Comparison of ENCODE assay signal across 32 cellular contexts in the genomic region with DNA sequence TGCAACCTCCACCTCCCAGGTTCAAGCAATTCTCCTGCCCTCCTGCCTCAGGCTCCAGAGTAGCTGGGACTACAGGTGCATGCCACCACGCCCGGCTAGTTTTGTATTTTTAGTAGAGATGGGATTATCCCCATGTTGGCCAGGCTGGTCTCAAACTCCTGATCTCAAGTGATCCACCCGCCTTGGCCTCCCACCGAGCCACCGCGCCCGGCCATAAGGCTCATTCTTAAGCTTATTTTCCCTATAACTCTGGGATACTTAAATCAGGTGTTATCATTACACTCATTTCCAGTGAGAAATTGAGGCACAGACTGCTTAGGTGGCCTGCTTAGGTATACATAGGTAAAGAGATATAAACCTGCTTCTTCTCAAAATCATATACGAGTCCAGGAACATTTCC.
"Had no signal": no experiment of that assay in that cellular context is flagged by ENCODE, and none has a peak within 500 bp of the region (broad histone marks: within the 10 kb centered on the region; RNA-seq: fewer than 3 reads in every experiment).

No MANE protein-coding gene starts in this region.

- H3K4me1 ChIP-seq: adrenal gland, ascending aorta, body of pancreas, breast epithelium had no signal

- H3K4me3 ChIP-seq: adrenal gland, ascending aorta, body of pancreas, breast epithelium, cardiac muscle cell had no signal

- H3K9me3 ChIP-seq: adrenal gland, ascending aorta, body of pancreas, breast epithelium had no signal

- H3K36me3 ChIP-seq: adrenal gland, ascending aorta, brain microvascular endothelial cell, breast epithelium, cardiac muscle cell had no signal

- H3K27ac ChIP-seq: adrenal gland, ascending aorta, body of pancreas, brain microvascular endothelial cell, breast epithelium, cardiac muscle cell had no signal

- H3K27me3 ChIP-seq: adrenal gland, ascending aorta, body of pancreas, brain microvascular endothelial cell, breast epithelium had no signal

- FAIRE-seq: astrocyte, bronchial epithelial cell had no signal

- DNase-seq: activated effector memory CD4-positive, alpha-beta T cell treated with anti-CD3 and anti-CD28 coated beads, Interleukin-2, amount 50 U/mL, for 16 hours; activated effector memory CD4-positive, alpha-beta T cell treated with Interleukin-2 at 50 U/mL for 16 hours; activated gamma-delta T cell; activated gamma-delta T cell treated with Interleukin-2 at 50 U/mL for 16 hours; activated naive CD4-positive, alpha-beta T cell; activated naive CD4-positive, alpha-beta T cell treated with anti-CD3 and anti-CD28 coated beads for 36 hours; activated naive CD4-positive, alpha-beta T cell treated with anti-CD3 and anti-CD28 coated beads, Interleukin-2, amount 10 ng/mL, durations not matched to agents 7 days and 5 days; activated naive CD4-positive, alpha-beta T cell treated with anti-CD3 and anti-CD28 coated beads, Interleukin-2, amount 50 U/mL, for 16 hours; activated naive CD4-positive, alpha-beta T cell treated with Interleukin-2 at 50 U/mL for 16 hours; activated naive CD8-positive, alpha-beta T cell treated with anti-CD3 and anti-CD28 coated beads for 36 hours; activated naive CD8-positive, alpha-beta T cell treated with anti-CD3 and anti-CD28 coated beads, Interleukin-2, amount 10 ng/mL, durations not matched to agents 7 days and 5 days; activated naive CD8-positive, alpha-beta T cell treated with anti-CD3 and anti-CD28 coated beads, Interleukin-2, amount 50 U/mL, for 24 hours; activated T-cell treated with anti-CD3 and anti-CD28 coated beads, Interleukin-2, amount 50 U/mL, for 1 hour; activated T-cell treated with anti-CD3 and anti-CD28 coated beads, Interleukin-2, amount 50 U/mL, for 24 hours; activated T-cell treated with anti-CD3 and anti-CD28 coated beads, Interleukin-2, amount 50 U/mL, for 4 hours; activated T-cell treated with anti-CD3 and anti-CD28 coated beads, Interleukin-2, amount 50 U/mL, for 48 hours; activated T-cell treated with anti-CD3 and anti-CD28 coated beads, Interleukin-2, amount 50 U/mL, for 72 hours; adrenal gland; amniotic stem cell; amygdala; anterior cingulate cortex; aorta; body of pancreas; brain microvascular endothelial cell; caudate nucleus; central memory CD4-positive, alpha-beta T cell; cerebellar nuclear complex had no signal
